ENCODE assay signal across 8 cellular contexts in the genomic region with DNA sequence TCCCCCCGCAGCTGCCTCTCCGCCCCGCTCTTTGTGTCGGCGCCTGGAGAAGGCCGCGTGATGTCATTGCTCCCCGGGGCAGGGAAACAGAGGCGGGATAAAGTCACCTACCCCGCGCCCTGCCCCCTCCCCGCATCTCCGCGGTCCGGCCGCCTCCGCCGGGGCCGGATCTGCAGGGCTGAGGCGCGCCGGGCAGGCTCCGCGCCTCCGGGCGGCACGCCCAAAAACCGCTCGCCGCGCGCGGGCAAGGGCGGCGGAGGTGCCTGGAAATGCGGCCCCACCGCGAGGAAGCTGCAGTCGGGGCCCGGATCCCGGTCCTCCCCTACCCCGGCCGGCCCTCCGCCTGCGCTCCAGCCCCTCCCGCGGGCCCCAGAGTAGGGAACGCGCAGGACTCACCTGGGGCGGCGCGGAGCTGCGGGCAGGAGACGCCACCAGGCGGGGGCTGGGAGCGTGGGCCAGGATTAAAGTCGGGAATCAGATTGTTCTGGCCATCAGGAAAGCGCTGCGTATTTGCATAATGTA. TPM values are rescaled to one million over a fixed set of nuclear protein-coding genes. Genes with fewer than 3 reads are reported as not detected.
DNase-seq lines count a peak whose midpoint lies in the region; ATAC-seq, FAIRE-seq and TF ChIP-seq lines count a peak whose summit lies in the region.

A gene (minus strand): TSS at position 55 of the 522 bp plus-strand sequence. CDS start 302 bp downstream, outside the sequence.

- H3K4me3 ChIP-seq in BE2C (ENCODE audit: low read depth, low read length) (peak within 1 kb of the TSS; percentile 84), coronary artery (peak within 1 kb of the TSS; percentile 91), liver (ENCODE audit: low read depth in 1 of 3, low read length in 3 of 3) (peak within 1 kb of the TSS in 2 of 3 donors; percentile 56 to 79)

- WGBS in liver: under 1% methylated on average over 59 of the region's 59 CpGs

- no peak for TF ChIP-seq RAD21 in liver (IDR thresholded peaks at IDR 0.05)

- H3K36me3 ChIP-seq in BE2C (no peaks in the 10 kb centered on the region), liver (ENCODE audit: control insufficient read depth in 4 of 4, insufficient read depth in 3 of 4, low read depth in 1 of 4, low read length in 3 of 4) (no peaks in the 10 kb centered on the region)

- H3K27me3 ChIP-seq in BE2C (no peaks in the 10 kb centered on the region), liver (ENCODE audit: control insufficient read depth in 4 of 4, insufficient read depth in 4 of 4, low read length in 3 of 4) (peaks cover 0 to 7% (median 2%) of the 10 kb centered on the region in 4 donors)

- peak within 1 kb of the TSS; percentile 54 to 82 for H3K27ac ChIP-seq in coronary artery
- no peak within 1 kb of the TSS for H3K27ac ChIP-seq in liver (ENCODE audit: low read depth in 1 of 2, low read length in 2 of 2)
- peak within 1 kb of the TSS; percentile 12 for H3K27ac ChIP-seq in substantia nigra (ENCODE audit: low read depth, low read length, poor library complexity, severe bottlenecking)

- FAIRE-seq in RCC 7860 (lab: Jason Lieb, UNC): no peak

- peak; percentile 61 for ATAC-seq in GM18909 (IDR thresholded peaks at IDR 0.05; ENCODE audit: poor library complexity, unreplicated experiment)
- peak; percentile 59 for ATAC-seq in HG03460 (IDR thresholded peaks at IDR 0.05; ENCODE audit: unreplicated experiment)
- no peak for ATAC-seq in GM18519 (IDR thresholded peaks at IDR 0.05; ENCODE audit: low FRiP score, unreplicated experiment)

- H3K9me3 ChIP-seq in BE2C (no peaks in the 10 kb centered on the region), liver (ENCODE audit: control insufficient read depth in 4 of 4, low read length in 3 of 4) (no peaks in the 10 kb centered on the region)

- H3K9ac ChIP-seq in liver (ENCODE audit: low read depth in 1 of 2, low read length in 2 of 2): no peak within 1 kb of the TSS

- DNase-seq in BE2C: peak; percentile 72
- peak; percentile 32 for DNase-seq in RCC 7860 (ENCODE audit: low spot score)
- no peak for DNase-seq in coronary artery (ENCODE audit: low spot score)
- DNase-seq in substantia nigra (lab: John Stamatoyannopoulos, UW): peak in 27 of 49 donors; percentile 3 to 86 (median 27)

- H3K4me1 ChIP-seq in BE2C (peaks cover 4% of the 10 kb centered on the region; the same call in 1 of the 2 replicates), liver (ENCODE audit: control insufficient read depth in 4 of 4, insufficient read depth in 4 of 4, low read length in 3 of 4) (peaks cover 4 to 10% (median 7%) of the 10 kb centered on the region in 4 donors)

- TF ChIP-seq CTCF in BE2C (IDR thresholded peaks at IDR 0.05; ENCODE audit: low read depth, low read length) (peak; percentile 28; the same call in 1 of the 2 replicates), coronary artery (IDR thresholded peaks at IDR 0.05) (no peak), liver (IDR thresholded peaks at IDR 0.05; ENCODE audit: low read depth, low read length, missing input control) (peak; percentile 17)

TF ChIP-seq in liver, 16 proteins besides CTCF, POLR2A, EP300 and RAD21:
- TF ChIP-seq NR2F2 (IDR thresholded peaks at IDR 0.05): no peak
- TF ChIP-seq GABPA (IDR thresholded peaks at IDR 0.05 in 1 of 2, conservative IDR thresholded peaks at IDR 0.05 in 1 of 2): no peak
- TF ChIP-seq YY1 (IDR thresholded peaks at IDR 0.05): no peak
- no peak for TF ChIP-seq SP1 (IDR thresholded peaks at IDR 0.05)
- no peak for TF ChIP-seq HNF4A (conservative IDR thresholded peaks at IDR 0.05)
- TF ChIP-seq, protein P1, sequence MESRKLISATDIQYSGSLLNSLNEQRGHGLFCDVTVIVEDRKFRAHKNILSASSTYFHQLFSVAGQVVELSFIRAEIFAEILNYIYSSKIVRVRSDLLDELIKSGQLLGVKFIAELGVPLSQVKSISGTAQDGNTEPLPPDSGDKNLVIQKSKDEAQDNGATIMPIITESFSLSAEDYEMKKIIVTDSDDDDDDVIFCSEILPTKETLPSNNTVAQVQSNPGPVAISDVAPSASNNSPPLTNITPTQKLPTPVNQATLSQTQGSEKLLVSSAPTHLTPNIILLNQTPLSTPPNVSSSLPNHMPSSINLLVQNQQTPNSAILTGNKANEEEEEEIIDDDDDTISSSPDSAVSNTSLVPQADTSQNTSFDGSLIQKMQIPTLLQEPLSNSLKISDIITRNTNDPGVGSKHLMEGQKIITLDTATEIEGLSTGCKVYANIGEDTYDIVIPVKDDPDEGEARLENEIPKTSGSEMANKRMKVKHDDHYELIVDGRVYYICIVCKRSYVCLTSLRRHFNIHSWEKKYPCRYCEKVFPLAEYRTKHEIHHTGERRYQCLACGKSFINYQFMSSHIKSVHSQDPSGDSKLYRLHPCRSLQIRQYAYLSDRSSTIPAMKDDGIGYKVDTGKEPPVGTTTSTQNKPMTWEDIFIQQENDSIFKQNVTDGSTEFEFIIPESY (IDR thresholded peaks at IDR 0.05): no peak
- no peak for TF ChIP-seq EGR1 (IDR thresholded peaks at IDR 0.05; ENCODE audit: low read depth in 2 of 2)
TF ChIP-seq in liver: peak in this region for 0.

RNA-seq across cellular contexts. Expression of the gene that starts here (rescaled TPM):
- 5.8 TPM for polyA plus RNA-seq in BE2C (2012; ENCODE audit: insufficient read depth, insufficient read length, low read depth)
- under 1 TPM in 1 of 2 donors, not detected in 1; under 0.01 TPM for total RNA-seq in liver
- polyA plus RNA-seq in liver: under 1 TPM in 1 of 2 donors, not detected in 1; 0.14 TPM

Comparison
In these comparisons a context has a peak if more than half of its experiments do, and no peak if none do; other contexts are left out.
1. H3K27ac ChIP-seq: peak in coronary artery (2 of 2) and substantia nigra (single experiment); none in liver (0 of 2).
2. Peak in every context shown above with its lines, with median percentiles within 50 percentile points of each other: H3K4me3 ChIP-seq.